In the genomic region with DNA sequence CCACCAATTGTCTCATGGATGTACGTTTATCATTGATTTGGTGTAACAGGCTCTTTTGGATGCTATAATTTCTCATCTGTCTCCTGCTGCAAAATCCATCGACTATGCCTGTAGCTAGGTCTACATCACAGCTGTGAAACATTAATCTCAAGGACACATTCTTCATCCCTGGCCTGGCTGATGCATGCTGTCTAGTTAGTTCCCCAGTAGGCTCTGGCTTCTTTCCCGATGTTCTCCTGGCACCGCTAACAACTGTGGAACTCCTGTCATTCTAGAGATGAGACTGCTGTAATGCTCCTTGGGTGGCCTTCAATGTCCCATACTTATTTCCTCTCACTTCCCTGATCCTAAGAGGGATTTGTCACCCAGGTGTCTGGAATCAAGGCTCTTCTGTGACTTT, we compare ENCODE assay signal across 18 cellular contexts.
DNase-seq lines count a peak whose midpoint lies in the region; TF ChIP-seq lines count a peak whose summit lies in the region.
"Had no signal": no experiment of that assay in that cellular context is flagged by ENCODE, and none has a peak within 500 bp of the region (broad histone marks: within the 10 kb centered on the region; RNA-seq: fewer than 3 reads in every experiment).

No MANE protein-coding gene starts in this region.

- TF ChIP-seq CTCF in kidney epithelial cell (IDR thresholded peaks at IDR 0.05; ENCODE audit: insufficient read depth, low read length, poor library complexity, severe bottlenecking) (no peak), type B pancreatic cell (conservative IDR thresholded peaks at IDR 0.05) (no peak), tibial artery (IDR thresholded peaks at IDR 0.05) (no peak)

- no peak overlapping the region for H3K27ac ChIP-seq in tibial artery
- H3K27ac ChIP-seq: neutrophil, spleen, VCaP had no signal

- peak overlapping the region; percentile 33 for H3K27ac Mint-ChIP-seq in activated naive CD4-positive, alpha-beta T cell treated with anti-CD3 and anti-CD28 coated beads, Interleukin-2, amount 50 U/mL, for 24 hours
- no peak overlapping the region for H3K27ac Mint-ChIP-seq in type B pancreatic cell
- H3K27ac Mint-ChIP-seq: activated CD8-positive, alpha-beta T cell treated with anti-CD3 and anti-CD28 coated beads, Interleukin-2, amount 10 ng/mL, durations not matched to agents 7 days and 5 days; activated T-helper 17 cell treated with anti-CD3 and anti-CD28 coated beads, Interleukin-2, amount 50 U/mL, for 72 hours; HFFc6; stimulated activated naive CD8-positive, alpha-beta T cell treated with anti-CD3 and anti-CD28 coated beads, Interleukin-15, amount 100 ng/mL, for 72 hours had no signal

- H3K27me3 ChIP-seq in kidney epithelial cell (ENCODE audit: control insufficient read depth, insufficient read depth, low read length) (no peaks in the 10 kb centered on the region), tibial artery (no peaks in the 10 kb centered on the region)
- H3K27me3 ChIP-seq: neutrophil, spleen had no signal

- H3K4me3 ChIP-seq in kidney epithelial cell (ENCODE audit: low read depth, low read length) (no peak overlapping the region), tibial artery (no peak overlapping the region)
- H3K4me3 ChIP-seq: spleen had no signal

- peaks cover 0 to 8% (median 0%) of the 10 kb centered on the region in 4 donors for H3K4me1 ChIP-seq in tibial artery
- H3K4me1 ChIP-seq: spleen had no signal

- peaks cover 1% of the 10 kb centered on the region for H3K36me3 Mint-ChIP-seq in activated naive CD4-positive, alpha-beta T cell treated with anti-CD3 and anti-CD28 coated beads, Interleukin-2, amount 50 U/mL, for 24 hours
- H3K36me3 Mint-ChIP-seq in type B pancreatic cell, result peaks cover 3% of the 10 kb centered on the region

- no peak overlapping the region for H3K4me3 Mint-ChIP-seq in activated naive CD4-positive, alpha-beta T cell treated with anti-CD3 and anti-CD28 coated beads, Interleukin-2, amount 50 U/mL, for 24 hours
- peak overlapping the region; percentile 5 for H3K4me3 Mint-ChIP-seq in type B pancreatic cell
- H3K4me3 Mint-ChIP-seq: activated CD8-positive, alpha-beta T cell treated with anti-CD3 and anti-CD28 coated beads, Interleukin-2, amount 10 ng/mL, durations not matched to agents 7 days and 5 days; activated T-helper 17 cell treated with anti-CD3 and anti-CD28 coated beads, Interleukin-2, amount 50 U/mL, for 72 hours; HFFc6; stimulated activated naive CD8-positive, alpha-beta T cell treated with anti-CD3 and anti-CD28 coated beads, Interleukin-15, amount 100 ng/mL, for 72 hours had no signal

- no peaks in the 10 kb centered on the region for H3K36me3 ChIP-seq in kidney epithelial cell (ENCODE audit: control insufficient read depth, insufficient read depth, low read length)
- H3K36me3 ChIP-seq in tibial artery, result no peaks in the 10 kb centered on the region
- H3K36me3 ChIP-seq: neutrophil, spleen had no signal

- intact Hi-C loops in tibial artery (cut with DNase I; ENCODE audit: low total_unique reads), result no loop called here

- DNase-seq in activated naive CD4-positive, alpha-beta T cell treated with anti-CD3 and anti-CD28 coated beads, Interleukin-2, amount 50 U/mL, for 16 hours, result no peak
- DNase-seq in brain pericyte (ENCODE audit: low read depth, low spot score) (peak; percentile 15), kidney epithelial cell (ENCODE audit: low read depth) (peak; percentile 9), type B pancreatic cell (ENCODE audit: extremely low spot score, unreplicated experiment) (no peak), NCI-H128 (lab: John Stamatoyannopoulos, UW; ENCODE audit: unreplicated experiment) (no peak), tibial artery (no peak)
- no peak for DNase-seq in activated CD4-positive, alpha-beta T cell treated with anti-CD3 and anti-CD28 coated beads, Interleukin-2, amount 50 U/mL, for 1 hour
- DNase-seq: 8988T; activated CD8-positive, alpha-beta T cell treated with anti-CD3 and anti-CD28 coated beads, Interleukin-2, amount 10 ng/mL, durations not matched to agents 7 days and 5 days; anterior cingulate cortex; HFFc6; NCI-H146; spleen; stimulated activated naive CD8-positive, alpha-beta T cell treated with anti-CD3 and anti-CD28 coated beads, Interleukin-15, amount 100 ng/mL, for 72 hours had no signal

- H3K9me3 Mint-ChIP-seq in activated naive CD4-positive, alpha-beta T cell treated with anti-CD3 and anti-CD28 coated beads, Interleukin-2, amount 50 U/mL, for 24 hours, result no peaks in the 10 kb centered on the region
- no peaks in the 10 kb centered on the region for H3K9me3 Mint-ChIP-seq in type B pancreatic cell
- H3K9me3 Mint-ChIP-seq: activated T-helper 17 cell treated with anti-CD3 and anti-CD28 coated beads, Interleukin-2, amount 50 U/mL, for 72 hours; stimulated activated naive CD8-positive, alpha-beta T cell treated with anti-CD3 and anti-CD28 coated beads, Interleukin-15, amount 100 ng/mL, for 72 hours had no signal

- no peaks in the 10 kb centered on the region for H3K27me3 Mint-ChIP-seq in activated naive CD4-positive, alpha-beta T cell treated with anti-CD3 and anti-CD28 coated beads, Interleukin-2, amount 50 U/mL, for 24 hours
- no peaks in the 10 kb centered on the region for H3K27me3 Mint-ChIP-seq in type B pancreatic cell
- H3K27me3 Mint-ChIP-seq: stimulated activated naive CD8-positive, alpha-beta T cell treated with anti-CD3 and anti-CD28 coated beads, Interleukin-15, amount 100 ng/mL, for 72 hours had no signal

- peaks cover 0 to under 1% (median 0%) of the 10 kb centered on the region in 3 donors for H3K9me3 ChIP-seq in tibial artery
- H3K9me3 ChIP-seq: neutrophil had no signal

- H3K4me1 Mint-ChIP-seq in activated naive CD4-positive, alpha-beta T cell treated with anti-CD3 and anti-CD28 coated beads, Interleukin-2, amount 50 U/mL, for 24 hours, result peaks cover 5% of the 10 kb centered on the region
- H3K4me1 Mint-ChIP-seq in type B pancreatic cell (ENCODE audit: unreplicated experiment), result peaks cover 23% of the 10 kb centered on the region
- H3K4me1 Mint-ChIP-seq: activated T-helper 17 cell treated with anti-CD3 and anti-CD28 coated beads, Interleukin-2, amount 50 U/mL, for 72 hours had no signal

Comparison
In these comparisons a context has a peak if more than half of its experiments do, and no peak if none do; other contexts are left out.
1. DNase-seq: peak in brain pericyte (single experiment) and kidney epithelial cell (single experiment); none in activated naive CD4-positive, alpha-beta T cell treated with anti-CD3 and anti-CD28 coated beads, Interleukin-2, amount 50 U/mL, for 16 hours (single experiment), type B pancreatic cell (single experiment), activated CD4-positive, alpha-beta T cell treated with anti-CD3 and anti-CD28 coated beads, Interleukin-2, amount 50 U/mL, for 1 hour (single experiment), NCI-H128 (single experiment) and tibial artery (0 of 2).